In the genomic region with DNA sequence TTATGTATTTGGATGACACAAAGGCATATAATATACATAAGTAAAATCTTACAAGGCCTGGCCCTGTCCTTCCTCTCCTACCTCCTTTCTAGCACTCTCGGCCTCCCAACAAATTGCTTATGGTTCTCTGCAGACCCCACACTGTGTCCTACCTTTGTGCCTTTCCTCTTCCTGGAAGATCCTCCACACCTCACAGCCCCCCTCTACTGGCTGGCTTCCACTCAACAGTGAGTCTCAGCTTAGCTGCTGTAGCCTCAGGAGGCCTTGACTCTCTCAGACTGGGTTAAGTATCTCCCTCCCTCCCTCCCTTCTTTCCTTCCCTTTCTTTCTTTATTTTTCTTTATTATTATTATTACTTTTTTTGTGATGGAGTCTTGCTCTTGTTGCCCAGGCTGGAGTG, we compare ENCODE assay signal across 31 cellular contexts. TPM values are rescaled to one million over a fixed set of nuclear protein-coding genes. Genes with fewer than 3 reads are reported as not detected.
DNase-seq lines count a peak whose midpoint lies in the region; ATAC-seq, FAIRE-seq and TF ChIP-seq lines count a peak whose summit lies in the region.
"Had no signal": no experiment of that assay in that cellular context is flagged by ENCODE, and none has a peak within 500 bp of the region (broad histone marks: within the 10 kb centered on the region; RNA-seq: fewer than 3 reads in every experiment).

No MANE protein-coding gene starts in this region.

- no peaks in the 10 kb centered on the region for H3K9me3 ChIP-seq in CD4-positive, alpha-beta T cell (ENCODE audit: control insufficient read depth, low read length)
- H3K9me3 ChIP-seq in T-helper 17 cell (ENCODE audit: control insufficient read depth, low read length, poor library complexity, severe bottlenecking) (no peaks in the 10 kb centered on the region), H1 (ENCODE audit: insufficient read depth in 2 of 2, low read depth in 1 of 2, low read length in 1 of 2) (no peaks in the 10 kb centered on the region)
- H3K9me3 ChIP-seq: ascending aorta, Caco-2, heart right ventricle, SJCRH30, transverse colon had no signal

- no peaks in the 10 kb centered on the region for H4K20me1 ChIP-seq in H1 (replicated peaks in 1 of 2; ENCODE audit: control insufficient read depth in 1 of 2, insufficient read depth in 2 of 2, low read length in 2 of 2)

- H4K91ac ChIP-seq in H1 (replicated peaks; ENCODE audit: insufficient read length, low read length): no peak overlapping the region

- no peaks in the 10 kb centered on the region for H3K36me3 ChIP-seq in H1 (ENCODE audit: control insufficient read depth in 2 of 4, insufficient read depth in 4 of 4, low read length in 3 of 4)
- H3K36me3 ChIP-seq: ascending aorta, cardiac muscle cell, heart right ventricle, SJCRH30, transverse colon had no signal

- H3K79me1 ChIP-seq in H1 (ENCODE audit: low read depth, low read length): no peaks in the 10 kb centered on the region

- no peak for FAIRE-seq in H1 (lab: Jason Lieb, UNC)
- FAIRE-seq: G401.6 had no signal

- H3K23me2 ChIP-seq in H1 (ENCODE audit: low read depth, low read length): no peaks in the 10 kb centered on the region

- H2BK5ac ChIP-seq in H1 (ENCODE audit: low read depth, low read length): no peak overlapping the region

- H4K5ac ChIP-seq in H1 (ENCODE audit: insufficient read length, low read depth, low read length): no peak overlapping the region

- H3K23ac ChIP-seq in H1 (ENCODE audit: insufficient read length): no peak overlapping the region

- H3K27ac ChIP-seq in CD4-positive, alpha-beta T cell (ENCODE audit: low read depth, low read length): no peak overlapping the region
- no peak overlapping the region for H3K27ac ChIP-seq in H1 (ENCODE audit: low read depth, low read length)
- H3K27ac ChIP-seq: ascending aorta, cardiac muscle cell, coronary artery, heart right ventricle, KMS-11, parathyroid adenoma, SJCRH30 had no signal

- H2BK15ac ChIP-seq in H1 (ENCODE audit: low read length): no peak overlapping the region

- peak; percentile 34 to 49 for TF ChIP-seq RAD21 in H1 (IDR thresholded peaks at IDR 0.05 in 1 of 2, conservative IDR thresholded peaks at IDR 0.05 in 1 of 2; ENCODE audit: low read depth in 2 of 2, low read length in 2 of 2)

- H3K4me1 Mint-ChIP-seq in activated CD4-positive, alpha-beta T cell treated with anti-CD3 and anti-CD28 coated beads, Interleukin-2, amount 10 ng/mL, durations not matched to agents 24 days and 14 days: peaks cover 45% of the 10 kb centered on the region
- peaks cover 63% of the 10 kb centered on the region for H3K4me1 Mint-ChIP-seq in CD4-positive, alpha-beta T cell (ENCODE audit: low read depth)
- peaks cover 38% of the 10 kb centered on the region for H3K4me1 Mint-ChIP-seq in T-helper 17 cell

- DNase-seq in activated CD4-positive, alpha-beta T cell treated with anti-CD3 and anti-CD28 coated beads, Interleukin-2, amount 10 ng/mL, durations not matched to agents 24 days and 14 days: no peak
- DNase-seq in activated CD4-positive, alpha-beta T cell treated with anti-CD3 and anti-CD28 coated beads for 1 hour: no peak
- DNase-seq in CD4-positive, alpha-beta T cell: no peak
- DNase-seq in T-helper 17 cell (no peak), H1 (ENCODE audit: low read depth in 1 of 2, low spot score in 2 of 2) (no peak), AG08395 (ENCODE audit: low spot score) (no peak), HT-29 (ENCODE audit: low spot score) (no peak), medulla oblongata (ENCODE audit: extremely low spot score) (no peak)
- DNase-seq: activated naive CD4-positive, alpha-beta T cell treated with anti-CD3 and anti-CD28 coated beads, Interleukin-2, amount 50 U/mL, for 16 hours; Caco-2; foreskin melanocyte; HCEC 1CT; heart right ventricle; left cardiac atrium; NCI-H1417 treated with DMSO at 0.1 percent for 48 hours; NCI-H2081 treated with DMSO at 0.1 percent for 48 hours; NCI-H226; NCI-H748 treated with DMSO at 0.1 percent for 48 hours; SJCRH30; stimulated activated CD4-positive, alpha-beta T cell treated with anti-CD3 and anti-CD28 coated beads, Interleukin-2, amount 100 ng/mL, for 24 hours; transverse colon had no signal

- no peak for ATAC-seq in CD4-positive, alpha-beta T cell (ENCODE audit: poor library complexity)
- ATAC-seq in T-helper 17 cell: no peak
- ATAC-seq: esophagus mucosa, heart right ventricle, left cardiac atrium had no signal

- H3K18ac ChIP-seq in H1 (ENCODE audit: extremely low read depth, low read length): no peak overlapping the region; the same call in 1 of the 2 replicates

- H3K4ac ChIP-seq in H1 (replicated peaks; ENCODE audit: insufficient read length, low read depth, low read length): no peak overlapping the region

- no peak overlapping the region for H4K8ac ChIP-seq in H1 (ENCODE audit: extremely low read depth, insufficient read depth, low read length)

- no peak overlapping the region for H2AFZ ChIP-seq in H1 (ENCODE audit: low read length)
- H2AFZ ChIP-seq: parathyroid adenoma had no signal

- H3K9ac ChIP-seq in H1 (replicated peaks in 1 of 4; ENCODE audit: extremely low read depth in 1 of 4, low read depth in 3 of 4, low read length in 3 of 4): no peak overlapping the region
- H3K9ac ChIP-seq: KMS-11, parathyroid adenoma had no signal

- 77% methylated on average over 1 of the region's 1 CpG; no CpG with 5 or more reads in 1 of the 2 experiments for WGBS in H1 (ENCODE audit: extremely low coverage in 1 of 2, insufficient coverage in 1 of 2, insufficient read length in 1 of 2, insufficient replicate concordance in 2 of 2, low coverage in 1 of 2, low lambda C conversion rate in 2 of 2, missing lambda C conversion rate in 1 of 2), 2 experiments

- no peak for TF ChIP-seq POLR2A in H1 (IDR thresholded peaks at IDR 0.05; ENCODE audit: control extremely low read depth in 1 of 2, low read depth in 2 of 2, low read length in 2 of 2)

- H2AK5ac ChIP-seq in H1 (ENCODE audit: low read depth, low read length): no peak overlapping the region

- no peaks in the 10 kb centered on the region for H3K27me3 ChIP-seq in CD4-positive, alpha-beta T cell (ENCODE audit: control insufficient read depth, insufficient read depth, low read length)
- no peaks in the 10 kb centered on the region for H3K27me3 ChIP-seq in H1 (replicated peaks in 1 of 4; ENCODE audit: control insufficient read depth in 3 of 4, extremely low read depth in 1 of 4, insufficient read depth in 3 of 4, low read length in 3 of 4)
- H3K27me3 ChIP-seq: ascending aorta, cardiac muscle cell, heart right ventricle, SJCRH30, transverse colon had no signal

- no peaks in the 10 kb centered on the region for H3K27me3 Mint-ChIP-seq in activated CD4-positive, alpha-beta T cell treated with anti-CD3 and anti-CD28 coated beads, Interleukin-2, amount 10 ng/mL, durations not matched to agents 24 days and 14 days
- no peaks in the 10 kb centered on the region for H3K27me3 Mint-ChIP-seq in CD4-positive, alpha-beta T cell
- no peaks in the 10 kb centered on the region for H3K27me3 Mint-ChIP-seq in T-helper 17 cell

- peak overlapping the region; percentile 77 for H3K4me3 Mint-ChIP-seq in activated CD4-positive, alpha-beta T cell treated with anti-CD3 and anti-CD28 coated beads, Interleukin-2, amount 10 ng/mL, durations not matched to agents 24 days and 14 days
- H3K4me3 Mint-ChIP-seq in CD4-positive, alpha-beta T cell: peak overlapping the region; percentile 72
- H3K4me3 Mint-ChIP-seq in T-helper 17 cell: peak overlapping the region; percentile 87
- H3K4me3 Mint-ChIP-seq: neural crest cell had no signal

- peak overlapping the region; percentile 85 for H3K27ac Mint-ChIP-seq in activated CD4-positive, alpha-beta T cell treated with anti-CD3 and anti-CD28 coated beads, Interleukin-2, amount 10 ng/mL, durations not matched to agents 24 days and 14 days
- H3K27ac Mint-ChIP-seq in CD4-positive, alpha-beta T cell: peak overlapping the region; percentile 89
- H3K27ac Mint-ChIP-seq in T-helper 17 cell: peak overlapping the region; percentile 88

- peaks cover 15% of the 10 kb centered on the region for H3K36me3 Mint-ChIP-seq in activated CD4-positive, alpha-beta T cell treated with anti-CD3 and anti-CD28 coated beads, Interleukin-2, amount 10 ng/mL, durations not matched to agents 24 days and 14 days (ENCODE audit: low read depth)
- peaks cover 4% of the 10 kb centered on the region for H3K36me3 Mint-ChIP-seq in CD4-positive, alpha-beta T cell (ENCODE audit: low read depth)
- H3K36me3 Mint-ChIP-seq in T-helper 17 cell (ENCODE audit: low read depth): no peaks in the 10 kb centered on the region

- H2BK12ac ChIP-seq in H1 (ENCODE audit: low read depth, low read length): no peak overlapping the region

- no peak overlapping the region for H3K14ac ChIP-seq in H1 (ENCODE audit: insufficient read length)

- POLR2A ChIA-PET in CD4-positive, alpha-beta T cell (lab: Charles Lee): interaction anchor here (0.7 kb wide), 1 partner anchor 248 kb away, joined by 4 read pairs; the partner anchor contains the start of gene PSMB6
- POLR2A ChIA-PET in H1 (lab: Charles Lee; ENCODE audit: partially characterized antibody): interaction anchor here (1.3 kb wide), 1 partner anchor 97 kb away, joined by 3 read pairs; no protein-coding TSS in a partner anchor

- H2BK120ac ChIP-seq in H1 (replicated peaks; ENCODE audit: low read depth, low read length): no peak overlapping the region

- CTCF ChIA-PET in CD4-positive, alpha-beta T cell (lab: Charles Lee): interaction anchor here (1.2 kb wide), 1 partner anchor 19 kb away, joined by 3 read pairs; no protein-coding TSS in a partner anchor
- CTCF ChIA-PET in H1 (lab: Charles Lee; ENCODE audit: partially characterized antibody): interaction anchor here (0.8 to 1.6 kb wide), 3 partner anchors 12 to 54 kb away, joined by 3 to 5 read pairs (median 4); no protein-coding TSS in a partner anchor

- no peaks in the 10 kb centered on the region for H3K79me2 ChIP-seq in H1 (ENCODE audit: control insufficient read depth in 1 of 2, insufficient read depth in 2 of 2, low read length in 2 of 2)
- H3K79me2 ChIP-seq: parathyroid adenoma had no signal

- no peak for TF ChIP-seq EP300 in H1 (IDR thresholded peaks at IDR 0.05; ENCODE audit: borderline replicate concordance in 1 of 2, low read depth in 2 of 2, low read length in 2 of 2)

- H3K56ac ChIP-seq in H1 (replicated peaks; ENCODE audit: insufficient read length, low read depth, low read length): no peak overlapping the region

- no peak overlapping the region for H3K4me3 ChIP-seq in H1 (ENCODE audit: extremely low read depth in 1 of 4, insufficient read depth in 2 of 4, low read depth in 3 of 4, low read length in 4 of 4)
- H3K4me3 ChIP-seq: ascending aorta, cardiac muscle cell, coronary artery, heart right ventricle, SJCRH30, transverse colon had no signal

- H3K9me3 Mint-ChIP-seq in activated CD4-positive, alpha-beta T cell treated with anti-CD3 and anti-CD28 coated beads, Interleukin-2, amount 10 ng/mL, durations not matched to agents 24 days and 14 days: no peaks in the 10 kb centered on the region
- H3K9me3 Mint-ChIP-seq in CD4-positive, alpha-beta T cell: no peaks in the 10 kb centered on the region

- no peak overlapping the region for H3K4me2 ChIP-seq in H1 (ENCODE audit: insufficient read depth in 1 of 2, low read depth in 2 of 2, low read length in 2 of 2)
- H3K4me2 ChIP-seq: KMS-11 had no signal

- TF ChIP-seq CTCF in CD4-positive, alpha-beta T cell (IDR thresholded peaks at IDR 0.05): no peak
- peak; percentile 36 to 56 (median 55); a peak in 3 of 4 replicates for TF ChIP-seq CTCF in H1 (IDR thresholded peaks at IDR 0.05; ENCODE audit: control extremely low read depth in 1 of 3, insufficient read depth in 1 of 3, low read depth in 1 of 3, low read length in 3 of 3)

- H2BK20ac ChIP-seq in H1 (ENCODE audit: low read length): no peak overlapping the region

- H3K4me1 ChIP-seq in H1 (replicated peaks in 1 of 4; ENCODE audit: control insufficient read depth in 3 of 4, insufficient read depth in 4 of 4, low read length in 3 of 4): no peaks in the 10 kb centered on the region
- H3K4me1 ChIP-seq: ascending aorta, Caco-2, heart right ventricle, parathyroid adenoma, SJCRH30 had no signal

- intact Hi-C loops in activated CD4-positive, alpha-beta T cell treated with anti-CD3 and anti-CD28 coated beads, Interleukin-2, amount 10 ng/mL, durations not matched to agents 24 days and 14 days (cut with micrococcal nuclease): no loop called here
- intact Hi-C loops in CD4-positive, alpha-beta T cell (cut with DNase I, micrococcal nuclease): no loop called here

RNA-seq across cellular contexts. Expression of gene SLC52A1, which starts 8.3 kb away (rescaled TPM):
- total RNA-seq in activated CD4-positive, alpha-beta T cell treated with anti-CD3 and anti-CD28 coated beads, Interleukin-2, amount 10 ng/mL, durations not matched to agents 24 days and 14 days: 0.14 TPM in 2 replicates
- under 1 TPM in 1 of 2 experiments, not detected in 1; 0.17 TPM for total RNA-seq in CD4-positive, alpha-beta T cell
- total RNA-seq in T-helper 17 cell: under 1 TPM in 1 of 2 donors, not detected in 1; 0.12 TPM
- total RNA-seq in H1 (2021; fragmentation: NEBNext Ultra II Directional; extraction: Animal tissue kit (Norgen Biotek cat#: 25700)): 0.61 and 0.63 TPM in 2 replicates
- polyA plus RNA-seq in H1 (2011; rRNA removed): 0.67 and 1.2 TPM in 2 replicates
- polyA plus RNA-seq in H1 (2011; cell fraction: cytosol; rRNA removed): 0.84 TPM
- polyA plus RNA-seq in H1 (2011; cell fraction: nucleus; rRNA removed): 2.1 TPM
- 0.32 to 0.46 TPM (median 0.42 TPM) in 4 replicates for polyA plus RNA-seq in H1 (2012, experiment 1 of 2)
- 0.31 TPM for polyA plus RNA-seq in H1 (2012, experiment 2 of 2)
- 0.51 TPM for polyA plus RNA-seq in H1 (2013, experiment 1 of 2)
- 0.50 TPM for polyA plus RNA-seq in H1 (2013, experiment 2 of 2)
- 0.24 and 0.32 TPM in 2 replicates for polyA minus RNA-seq in H1 (2011; rRNA and poly(A)+ RNA removed)
- 0.73 TPM for polyA minus RNA-seq in H1 (2011; cell fraction: cytosol; rRNA and poly(A)+ RNA removed)
- polyA minus RNA-seq in H1 (2011; cell fraction: nucleus; rRNA and poly(A)+ RNA removed): not detected
- not detected in 2 replicates for total RNA-seq in HT-29 (2014; rRNA removed; shearing (Covaris generic))
- total RNA-seq: ascending aorta, Caco-2, cardiac muscle cell, HT1080, neural crest cell, RPMI7951, SJCRH30 had no signal
- polyA plus RNA-seq: cardiac muscle cell, heart right ventricle had no signal

RNA-seq across cellular contexts. Expression of gene ZFP3, which starts 34.7 kb away (rescaled TPM):
- total RNA-seq in activated CD4-positive, alpha-beta T cell treated with anti-CD3 and anti-CD28 coated beads, Interleukin-2, amount 10 ng/mL, durations not matched to agents 24 days and 14 days: 1.9 and 2.6 TPM in 2 replicates
- total RNA-seq in CD4-positive, alpha-beta T cell: 1 to 10 TPM; 2.4 TPM
- total RNA-seq in T-helper 17 cell: 1 to 10 TPM; 2.5 to 3.6 TPM
- total RNA-seq in H1 (2021; fragmentation: NEBNext Ultra II Directional; extraction: Animal tissue kit (Norgen Biotek cat#: 25700)): 0.15 and 0.17 TPM in 2 replicates
- 0.31 and 0.44 TPM in 2 replicates for polyA plus RNA-seq in H1 (2011; rRNA removed)
- polyA plus RNA-seq in H1 (2011; cell fraction: cytosol; rRNA removed): 0.37 TPM
- polyA plus RNA-seq in H1 (2011; cell fraction: nucleus; rRNA removed): 0.20 TPM
- 0.28 to 0.39 TPM (median 0.34 TPM) in 4 replicates for polyA plus RNA-seq in H1 (2012, experiment 1 of 2)
- 0.03 TPM for polyA plus RNA-seq in H1 (2012, experiment 2 of 2)
- 0.39 TPM for polyA plus RNA-seq in H1 (2013, experiment 1 of 2)
- polyA plus RNA-seq in H1 (2013, experiment 2 of 2): 0.33 TPM
- 0.49 and 0.66 TPM in 2 replicates for polyA minus RNA-seq in H1 (2011; rRNA and poly(A)+ RNA removed)
- polyA minus RNA-seq in H1 (2011; cell fraction: cytosol; rRNA and poly(A)+ RNA removed): 0.44 TPM
- 1.7 TPM for polyA minus RNA-seq in H1 (2011; cell fraction: nucleus; rRNA and poly(A)+ RNA removed)
- under 0.01 TPM in 1 of 2 replicates, not detected in the other for total RNA-seq in HT-29 (2014; rRNA removed; shearing (Covaris generic))
- total RNA-seq: HT1080 had no signal

RNA-seq across cellular contexts. Expression of gene KIF1C, which starts 45.8 kb away (rescaled TPM):
- total RNA-seq in activated CD4-positive, alpha-beta T cell treated with anti-CD3 and anti-CD28 coated beads, Interleukin-2, amount 10 ng/mL, durations not matched to agents 24 days and 14 days: 62.3 TPM in 2 replicates
- 10 to 100 TPM; 10.2 to 12.2 TPM for total RNA-seq in CD4-positive, alpha-beta T cell
- 10 to 100 TPM; 15.4 to 19.3 TPM for total RNA-seq in T-helper 17 cell
- 114 and 118 TPM in 2 replicates for total RNA-seq in H1 (2021; fragmentation: NEBNext Ultra II Directional; extraction: Animal tissue kit (Norgen Biotek cat#: 25700))
- polyA plus RNA-seq in H1 (2011; rRNA removed): 14.3 and 28.7 TPM in 2 replicates
- polyA plus RNA-seq in H1 (2011; cell fraction: cytosol; rRNA removed): 27.4 TPM
- polyA plus RNA-seq in H1 (2011; cell fraction: nucleus; rRNA removed): 53.5 TPM
- polyA plus RNA-seq in H1 (2012, experiment 1 of 2): 43.1 to 70.2 TPM (median 60.5 TPM) in 4 replicates
- polyA plus RNA-seq in H1 (2012, experiment 2 of 2): 25.9 TPM
- polyA plus RNA-seq in H1 (2013, experiment 1 of 2): 32.0 TPM
- polyA plus RNA-seq in H1 (2013, experiment 2 of 2): 29.7 TPM
- polyA minus RNA-seq in H1 (2011; rRNA and poly(A)+ RNA removed): 66.8 and 74.1 TPM in 2 replicates
- 28.2 TPM for polyA minus RNA-seq in H1 (2011; cell fraction: cytosol; rRNA and poly(A)+ RNA removed)
- 26.9 TPM for polyA minus RNA-seq in H1 (2011; cell fraction: nucleus; rRNA and poly(A)+ RNA removed)
- 75.3 and 83.6 TPM in 2 replicates for total RNA-seq in HT-29 (2014; rRNA removed; shearing (Covaris generic))

RNA-seq across cellular contexts. Expression of gene INCA1, which starts 46.2 kb away (rescaled TPM):
- 0.56 and 0.69 TPM in 2 replicates for total RNA-seq in activated CD4-positive, alpha-beta T cell treated with anti-CD3 and anti-CD28 coated beads, Interleukin-2, amount 10 ng/mL, durations not matched to agents 24 days and 14 days
- total RNA-seq in CD4-positive, alpha-beta T cell: under 1 TPM in 1 of 2 experiments, not detected in 1; 0.19 TPM
- total RNA-seq in T-helper 17 cell: not detected
- total RNA-seq in H1 (2021; fragmentation: NEBNext Ultra II Directional; extraction: Animal tissue kit (Norgen Biotek cat#: 25700)): 1.1 and 1.4 TPM in 2 replicates
- 0.80 and 0.89 TPM in 2 replicates for polyA plus RNA-seq in H1 (2011; rRNA removed)
- 0.78 TPM for polyA plus RNA-seq in H1 (2011; cell fraction: cytosol; rRNA removed)
- polyA plus RNA-seq in H1 (2011; cell fraction: nucleus; rRNA removed): 3.1 TPM
- 1.2 to 1.7 TPM (median 1.5 TPM) in 4 replicates for polyA plus RNA-seq in H1 (2012, experiment 1 of 2)
- 0.97 TPM for polyA plus RNA-seq in H1 (2012, experiment 2 of 2)
- 0.91 TPM for polyA plus RNA-seq in H1 (2013, experiment 1 of 2)
- polyA plus RNA-seq in H1 (2013, experiment 2 of 2): 0.61 TPM
- polyA minus RNA-seq in H1 (2011; rRNA and poly(A)+ RNA removed): 0.24 and 0.82 TPM in 2 replicates
- not detected for polyA minus RNA-seq in H1 (2011; cell fraction: cytosol; rRNA and poly(A)+ RNA removed)
- 0.90 TPM for polyA minus RNA-seq in H1 (2011; cell fraction: nucleus; rRNA and poly(A)+ RNA removed)
- 0.13 and 0.81 TPM in 2 replicates for total RNA-seq in HT-29 (2014; rRNA removed; shearing (Covaris generic))
- total RNA-seq: ascending aorta, esophagus mucosa, SJCRH30 had no signal

RNA-seq across cellular contexts. Expression of gene CAMTA2, which starts 56.0 kb away (rescaled TPM):
- 87.7 and 89.7 TPM in 2 replicates for total RNA-seq in activated CD4-positive, alpha-beta T cell treated with anti-CD3 and anti-CD28 coated beads, Interleukin-2, amount 10 ng/mL, durations not matched to agents 24 days and 14 days
- 10 to 100 TPM; 41.6 to 51.3 TPM for total RNA-seq in CD4-positive, alpha-beta T cell
- 10 to 100 TPM; 59.9 to 63.5 TPM for total RNA-seq in T-helper 17 cell
- total RNA-seq in H1 (2021; fragmentation: NEBNext Ultra II Directional; extraction: Animal tissue kit (Norgen Biotek cat#: 25700)): 11.4 and 12.0 TPM in 2 replicates
- 5.5 and 13.7 TPM in 2 replicates for polyA plus RNA-seq in H1 (2011; rRNA removed)
- polyA plus RNA-seq in H1 (2011; cell fraction: cytosol; rRNA removed): 4.1 TPM
- polyA plus RNA-seq in H1 (2011; cell fraction: nucleus; rRNA removed): 29.2 TPM
- 8.2 to 14.4 TPM (median 11.6 TPM) in 4 replicates for polyA plus RNA-seq in H1 (2012, experiment 1 of 2)
- 29.1 TPM for polyA plus RNA-seq in H1 (2012, experiment 2 of 2)
- 10.3 TPM for polyA plus RNA-seq in H1 (2013, experiment 1 of 2)
- 9.5 TPM for polyA plus RNA-seq in H1 (2013, experiment 2 of 2)
- 2.1 and 7.3 TPM in 2 replicates for polyA minus RNA-seq in H1 (2011; rRNA and poly(A)+ RNA removed)
- 7.0 TPM for polyA minus RNA-seq in H1 (2011; cell fraction: cytosol; rRNA and poly(A)+ RNA removed)
- polyA minus RNA-seq in H1 (2011; cell fraction: nucleus; rRNA and poly(A)+ RNA removed): 10.2 TPM
- 3.2 and 7.3 TPM in 2 replicates for total RNA-seq in HT-29 (2014; rRNA removed; shearing (Covaris generic))
